Comparison of ENCODE assay signal across 18 cellular contexts in the genomic region with DNA sequence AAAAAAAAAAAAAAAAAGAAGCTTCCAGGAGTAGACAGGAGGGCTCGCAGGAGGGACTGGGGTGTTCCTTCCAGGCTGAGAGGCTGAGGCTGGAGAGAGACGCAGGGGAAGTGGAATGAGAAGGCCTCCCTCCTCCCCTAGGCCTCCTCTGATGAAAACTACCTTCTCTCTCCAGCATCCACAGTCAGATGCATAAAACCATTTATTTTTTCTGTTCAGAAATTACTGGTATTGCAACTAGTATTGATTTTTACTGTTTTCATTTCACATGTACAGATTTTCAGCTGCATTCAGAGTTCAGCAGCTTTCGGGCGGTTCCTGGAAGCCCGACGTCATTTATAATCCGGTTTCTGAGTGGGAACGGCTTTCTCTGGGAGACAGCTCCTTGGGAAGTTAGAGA. TPM values are rescaled to one million over a fixed set of nuclear protein-coding genes. Genes with fewer than 3 reads are reported as not detected.
DNase-seq lines count a peak whose midpoint lies in the region; ATAC-seq and TF ChIP-seq lines count a peak whose summit lies in the region.
"Had no signal": no experiment of that assay in that cellular context is flagged by ENCODE, and none has a peak within 500 bp of the region (broad histone marks: within the 10 kb centered on the region; RNA-seq: fewer than 3 reads in every experiment).

No MANE protein-coding gene starts in this region.

- no peak overlapping the region for H3K4me3 Mint-ChIP-seq in stimulated activated naive CD8-positive, alpha-beta T cell treated with anti-CD3 and anti-CD28 coated beads, Interleukin-15, Interleukin-2, amounts not matched to agents 100 ng/mL and 50 ng/mL, for 24 hours
- H3K4me3 Mint-ChIP-seq in stimulated activated naive CD8-positive, alpha-beta T cell treated with anti-CD3 and anti-CD28 coated beads, Interleukin-15, amount 100 ng/mL, for 72 hours = peak overlapping the region in 1 of 2 donors; percentile 26

- intact Hi-C loops in esophagus squamous epithelium (cut with DNase I) = loop anchor here (5.0 to 10.0 kb wide), 3 partner anchors 162 to 347 kb away; partner anchors contain the start of gene NDUFA6

- peak overlapping the region; percentile 56; the same call in 1 of the 2 replicates for H3K4me3 ChIP-seq in OCI-LY3 (ENCODE audit: low read length)
- H3K4me3 ChIP-seq in esophagus squamous epithelium = no peak overlapping the region
- H3K4me3 ChIP-seq: K562, sigmoid colon, testis had no signal

- no peak overlapping the region for H2AFZ ChIP-seq in OCI-LY3 (ENCODE audit: low read depth, low read length)

- no peaks in the 10 kb centered on the region for H3K9me3 Mint-ChIP-seq in stimulated activated naive CD8-positive, alpha-beta T cell treated with anti-CD3 and anti-CD28 coated beads, Interleukin-15, Interleukin-2, amounts not matched to agents 100 ng/mL and 50 ng/mL, for 24 hours
- H3K9me3 Mint-ChIP-seq in stimulated activated naive CD8-positive, alpha-beta T cell treated with anti-CD3 and anti-CD28 coated beads, Interleukin-15, amount 100 ng/mL, for 72 hours = no peaks in the 10 kb centered on the region

- no peak for TF ChIP-seq POLR2A in esophagus squamous epithelium (IDR thresholded peaks at IDR 0.05)

- no peak for ATAC-seq in stimulated activated naive CD8-positive, alpha-beta T cell treated with anti-CD3 and anti-CD28 coated beads, Interleukin-15, amount 100 ng/mL, for 72 hours
- no peak for ATAC-seq in GM21619 (IDR thresholded peaks at IDR 0.05; ENCODE audit: unreplicated experiment)
- no peak for ATAC-seq in HG03108 (IDR thresholded peaks at IDR 0.05; ENCODE audit: unreplicated experiment)
- ATAC-seq: activated CD4-positive, CD25-positive, alpha-beta regulatory T cell treated with anti-CD3 and anti-CD28 coated beads, Interleukin-2, amount 50 U/mL, for 24 hours; K562 had no signal

- H3K27ac Mint-ChIP-seq in stimulated activated naive CD8-positive, alpha-beta T cell treated with anti-CD3 and anti-CD28 coated beads, Interleukin-15, Interleukin-2, amounts not matched to agents 100 ng/mL and 50 ng/mL, for 24 hours = peak overlapping the region; percentile 31
- H3K27ac Mint-ChIP-seq in stimulated activated naive CD8-positive, alpha-beta T cell treated with anti-CD3 and anti-CD28 coated beads, Interleukin-15, amount 100 ng/mL, for 72 hours = no peak overlapping the region

- H3K4me1 ChIP-seq in OCI-LY3 (ENCODE audit: low read length) (peaks cover 43% of the 10 kb centered on the region), esophagus squamous epithelium (peaks cover 27 to 78% (median 45%) of the 10 kb centered on the region in 3 donors)

- peaks cover 3% of the 10 kb centered on the region for H3K27me3 Mint-ChIP-seq in stimulated activated naive CD8-positive, alpha-beta T cell treated with anti-CD3 and anti-CD28 coated beads, Interleukin-15, Interleukin-2, amounts not matched to agents 100 ng/mL and 50 ng/mL, for 24 hours
- H3K27me3 Mint-ChIP-seq in stimulated activated naive CD8-positive, alpha-beta T cell treated with anti-CD3 and anti-CD28 coated beads, Interleukin-15, amount 100 ng/mL, for 72 hours = peaks cover 12% of the 10 kb centered on the region

- WGBS in esophagus squamous epithelium, 2 donors = 42% methylated on average over 7 to 8 of the region's 8 CpGs

- H3K79me2 ChIP-seq in OCI-LY3 (ENCODE audit: low read length) = no peaks in the 10 kb centered on the region

- H3K4me1 Mint-ChIP-seq in stimulated activated naive CD8-positive, alpha-beta T cell treated with anti-CD3 and anti-CD28 coated beads, Interleukin-15, Interleukin-2, amounts not matched to agents 100 ng/mL and 50 ng/mL, for 24 hours (ENCODE audit: low read depth) = peaks cover 40% of the 10 kb centered on the region
- peaks cover 42% of the 10 kb centered on the region for H3K4me1 Mint-ChIP-seq in stimulated activated naive CD8-positive, alpha-beta T cell treated with anti-CD3 and anti-CD28 coated beads, Interleukin-15, amount 100 ng/mL, for 72 hours

- TF ChIP-seq CTCF in OCI-LY3 (IDR thresholded peaks at IDR 0.05; ENCODE audit: low read depth, low read length) = no peak
- no peak for TF ChIP-seq CTCF in esophagus squamous epithelium (IDR thresholded peaks at IDR 0.05)

- H3K4me2 ChIP-seq in OCI-LY3 (ENCODE audit: low read length) = peak overlapping the region; percentile 72

- no peak for DNase-seq in stimulated activated naive CD8-positive, alpha-beta T cell treated with anti-CD3 and anti-CD28 coated beads, Interleukin-15, amount 100 ng/mL, for 72 hours
- DNase-seq in esophagus squamous epithelium (lab: John Stamatoyannopoulos, UW) (no peak), cerebellar cortex (ENCODE audit: low spot score) (no peak), cortex of kidney (lab: John Stamatoyannopoulos, UW) (no peak)
- DNase-seq: effector CD4-positive, alpha-beta T cell; NCI-H1092; NCI-H2107; NCI-H82; occipital lobe; sigmoid colon; stimulated activated CD4-positive, alpha-beta T cell treated with anti-CD3 and anti-CD28 coated beads, Interleukin-2, amount 100 ng/mL, for 48 hours; testis had no signal

- no peaks in the 10 kb centered on the region for H3K9me3 ChIP-seq in OCI-LY3 (ENCODE audit: insufficient read depth, low read length)
- no peaks in the 10 kb centered on the region for H3K9me3 ChIP-seq in esophagus squamous epithelium
- H3K9me3 ChIP-seq: sigmoid colon, testis had no signal

- H3K9ac ChIP-seq in OCI-LY3 (ENCODE audit: low read length) = no peak overlapping the region

- no peaks in the 10 kb centered on the region for H4K20me1 ChIP-seq in OCI-LY3 (ENCODE audit: insufficient read depth, low read length)

- no peak overlapping the region for H3K27ac ChIP-seq in OCI-LY3 (ENCODE audit: low read length)
- peak overlapping the region in 3 of 4 donors; percentile 65 to 82 (median 79) for H3K27ac ChIP-seq in esophagus squamous epithelium
- H3K27ac ChIP-seq: testis had no signal

- peaks cover 9% of the 10 kb centered on the region for H3K27me3 ChIP-seq in OCI-LY3 (ENCODE audit: low read depth, low read length)
- peaks cover 0 to 5% (median 0%) of the 10 kb centered on the region in 4 donors for H3K27me3 ChIP-seq in esophagus squamous epithelium
- H3K27me3 ChIP-seq: testis had no signal

- H3K36me3 Mint-ChIP-seq in stimulated activated naive CD8-positive, alpha-beta T cell treated with anti-CD3 and anti-CD28 coated beads, Interleukin-15, Interleukin-2, amounts not matched to agents 100 ng/mL and 50 ng/mL, for 24 hours (ENCODE audit: low read depth) = no peaks in the 10 kb centered on the region

- H3K36me3 ChIP-seq in OCI-LY3 (replicated peaks; ENCODE audit: low read depth, low read length) = no peaks in the 10 kb centered on the region
- no peaks in the 10 kb centered on the region for H3K36me3 ChIP-seq in esophagus squamous epithelium
- H3K36me3 ChIP-seq: sigmoid colon had no signal

RNA-seq across cellular contexts. Expression of gene NFAM1, which starts 6.8 kb away (rescaled TPM):
- 1 to 10 TPM in 2 of 4 donors, under 1 TPM in 2; 0.11 to 1.9 (median 0.99) TPM for total RNA-seq in esophagus squamous epithelium
